ENCODE assay signal across 8 cellular contexts in genomic region chr12:1936406-1937320, GRCh38. TPM values are rescaled to one million over a fixed set of nuclear protein-coding genes. Genes with fewer than 3 reads are reported as not detected.
DNase-seq lines count a peak whose midpoint lies in the region; FAIRE-seq and TF ChIP-seq lines count a peak whose summit lies in the region.

No MANE protein-coding gene starts in this region.

- no peak for TF ChIP-seq CTCF in 22Rv1 (IDR thresholded peaks at IDR 0.05)

- no peak for TF ChIP-seq POLR2A in GM12892 (IDR thresholded peaks at IDR 0.05; ENCODE audit: low read depth, low read length)

- DNase-seq in NCI-H1694 (lab: John Stamatoyannopoulos, UW) = peak; percentile 97
- peak; percentile 85 for DNase-seq in mesenteric fat pad (ENCODE audit: low spot score)
- DNase-seq in stimulated activated CD4-positive, alpha-beta T cell treated with anti-CD3 and anti-CD28 coated beads, Interleukin-15, amount 100 ng/mL, for 24 hours = no peak
- DNase-seq in GM12892 (ENCODE audit: insufficient read length) = no peak
- no peak for DNase-seq in Kasumi-1 (lab: John Stamatoyannopoulos, UW)
- no peak for DNase-seq in HCEC 1CT

- no peak for FAIRE-seq in GM12892 (lab: Jason Lieb, UNC)

- peak overlapping the region; percentile 80 for H3K27ac ChIP-seq in 22Rv1
- peak overlapping the region; percentile 97 for H3K27ac ChIP-seq in cingulate gyrus (ENCODE audit: low read depth, low read length)

RNA-seq across cellular contexts. Expression of gene CACNA2D4, which starts 18.2 kb away (rescaled TPM):
- total RNA-seq in mesenteric fat pad = 8.8 TPM
- 1.2 TPM for polyA plus RNA-seq in GM12892 (2012; ENCODE audit: missing spikeins)

Comparison
In these comparisons a context has a peak if more than half of its experiments do, and no peak if none do; other contexts are left out.
1. DNase-seq: peak in NCI-H1694 (single experiment) and mesenteric fat pad (single experiment); none in stimulated activated CD4-positive, alpha-beta T cell treated with anti-CD3 and anti-CD28 coated beads, Interleukin-15, amount 100 ng/mL, for 24 hours (single experiment), GM12892 (single experiment), Kasumi-1 (0 of 2) and HCEC 1CT (single experiment).